1 cellular context compared by ENCODE assay signal in the genomic region with DNA sequence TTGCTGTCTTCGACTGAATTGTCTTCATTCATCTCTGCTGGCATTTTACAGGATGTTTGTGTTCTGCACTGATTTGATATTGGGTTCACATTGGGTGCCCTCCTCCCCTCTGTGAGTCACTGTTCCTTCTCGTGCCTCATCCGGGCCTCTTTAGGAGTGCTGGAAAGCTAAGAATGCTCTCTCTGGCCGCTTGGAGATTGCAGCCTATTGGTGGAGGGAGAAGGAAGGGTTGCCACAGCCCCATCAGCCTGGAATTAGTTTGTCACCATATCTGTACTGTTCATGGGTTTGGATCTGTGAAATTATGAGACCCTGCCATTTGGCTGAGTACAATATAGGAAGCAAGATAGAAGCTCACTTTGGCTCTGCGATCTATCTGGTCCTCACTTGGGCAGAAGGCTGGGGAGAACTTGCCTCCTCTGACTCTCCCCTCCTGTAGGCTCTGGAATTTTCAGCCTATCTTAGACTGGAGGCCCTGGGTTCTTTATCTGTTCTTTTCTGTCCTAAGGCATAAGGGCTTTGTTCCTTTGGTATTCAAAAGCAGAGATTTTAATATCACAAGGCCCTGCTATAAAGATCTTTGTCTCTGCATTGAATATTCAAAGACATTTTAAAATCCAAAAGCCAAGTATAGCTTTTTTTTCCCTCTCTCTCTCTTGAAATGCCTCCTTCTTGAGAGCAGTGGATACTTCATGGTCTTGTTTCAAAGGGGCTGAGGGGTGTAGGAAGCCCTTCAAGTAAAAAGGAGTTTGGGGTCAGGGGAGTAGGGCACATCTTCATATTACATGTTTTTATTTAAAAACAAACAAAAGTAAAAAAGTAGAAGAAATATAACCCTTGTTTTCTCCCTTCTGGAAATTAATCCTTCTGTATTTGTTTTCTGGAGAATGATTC.
TF ChIP-seq lines count a peak whose summit lies in the region.

No MANE protein-coding gene starts in this region.

TF ChIP-seq in GM23338, 12 proteins besides CTCF, POLR2A, EP300 and RAD21:
- TF ChIP-seq ZNF462 (CRISPR knock-in tag; IDR thresholded peaks at IDR 0.05) (0 out of 2 replicates have a peak, but pooled peaks have one; percentile 6), ZNF114 (CRISPR knock-in tag; IDR thresholded peaks at IDR 0.05) (no peak)
